In the genomic region with DNA sequence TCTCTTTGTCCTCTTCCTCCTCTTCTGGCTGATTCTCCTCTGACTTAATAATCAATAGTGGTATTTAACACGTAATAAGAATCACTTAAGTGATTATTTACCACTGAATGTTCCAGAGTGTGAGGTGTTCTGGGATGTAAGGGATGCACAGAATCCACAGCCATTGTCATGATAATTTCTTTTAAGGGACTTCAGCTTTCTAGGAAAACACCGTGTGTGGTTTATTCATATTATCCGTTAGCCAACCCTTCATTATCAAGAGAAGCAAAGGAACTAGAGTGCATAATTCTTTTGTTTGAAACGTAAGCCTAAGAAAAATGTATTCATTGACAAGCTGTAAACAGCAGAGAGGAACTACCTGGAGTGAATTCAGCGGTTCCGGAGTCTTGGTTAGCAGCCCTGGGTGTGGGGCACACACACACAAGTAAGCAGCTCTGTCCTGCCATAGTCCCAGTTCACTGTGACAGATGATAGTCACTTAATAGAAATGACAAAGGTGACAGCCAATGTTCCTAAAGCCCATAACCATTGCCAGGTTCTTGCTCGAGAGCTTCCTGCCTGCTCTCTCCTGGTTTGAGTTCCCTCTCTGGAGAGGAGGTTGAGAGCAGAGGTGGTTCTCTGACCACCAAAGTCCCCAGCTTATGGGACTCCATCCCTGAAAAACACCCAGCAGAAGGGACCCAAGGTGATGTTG, we compare ENCODE assay signal across 28 cellular contexts.
DNase-seq lines count a peak whose midpoint lies in the region; ATAC-seq, FAIRE-seq and TF ChIP-seq lines count a peak whose summit lies in the region.
"Had no signal": no experiment of that assay in that cellular context is flagged by ENCODE, and none has a peak within 500 bp of the region (broad histone marks: within the 10 kb centered on the region; RNA-seq: fewer than 3 reads in every experiment).

No MANE protein-coding gene starts in this region.

- H4K20me1 ChIP-seq in H1 (replicated peaks in 1 of 2; ENCODE audit: control insufficient read depth in 1 of 2, insufficient read depth in 2 of 2, low read length in 2 of 2), result peaks cover 0 to 6% of the 10 kb centered on the region in 2 experiments

- 0 out of 2 replicates have a peak overlapping the region, but pooled peaks have one; percentile 10 for H3K18ac ChIP-seq in H1 (ENCODE audit: extremely low read depth, low read length)

- H3K56ac ChIP-seq in H1 (replicated peaks; ENCODE audit: insufficient read length, low read depth, low read length), result no peak overlapping the region

- no peak for DNase-seq in activated naive CD4-positive, alpha-beta T cell treated with anti-CD3 and anti-CD28 coated beads, Interleukin-2, amount 10 ng/mL, durations not matched to agents 7 days and 5 days
- DNase-seq in activated naive CD4-positive, alpha-beta T cell treated with anti-CD3 and anti-CD28 coated beads, Interleukin-2, amount 50 U/mL, for 72 hours (ENCODE audit: low spot score in 2 of 2), result no peak
- DNase-seq in H1 (ENCODE audit: low read depth in 1 of 2, low spot score in 2 of 2) (no peak), ecto neural progenitor cell (ENCODE audit: low spot score) (no peak), SW 1271 (lab: John Stamatoyannopoulos, UW) (no peak)
- no peak for DNase-seq in stimulated activated CD4-positive, alpha-beta T cell treated with anti-CD3 and anti-CD28 coated beads, Interleukin-15, amount 100 ng/mL, for 24 hours
- DNase-seq: 8988T; ACHN; BE2C; CD8-positive, alpha-beta memory T cell; DMS153; GOT3; IMR-90; KG1; NCI-H1092; NCI-H1417 treated with DMSO at 0.1 percent for 48 hours; NCI-H1694 treated with DMSO at 0.1 percent for 48 hours; NCI-H2081; NCI-H2171 treated with DMSO at 0.1 percent for 48 hours; NCI-H524; NCI-H748 treated with DMSO at 0.1 percent for 48 hours; PC-3; SJCRH30 had no signal

- H2AFZ ChIP-seq in H1 (ENCODE audit: low read length), result no peak overlapping the region

- peak overlapping the region; percentile 7 for H3K4ac ChIP-seq in H1 (replicated peaks; ENCODE audit: insufficient read length, low read depth, low read length)

- no peak overlapping the region for H4K91ac ChIP-seq in H1 (replicated peaks; ENCODE audit: insufficient read length, low read length)

- 0 out of 2 replicates have a peak, but pooled peaks cover 3% of the 10 kb centered on the region for H3K79me1 ChIP-seq in H1 (ENCODE audit: low read depth, low read length)

- H3K27me3 Mint-ChIP-seq in activated naive CD4-positive, alpha-beta T cell treated with anti-CD3 and anti-CD28 coated beads, Interleukin-2, amount 10 ng/mL, durations not matched to agents 7 days and 5 days, result peaks cover 19% of the 10 kb centered on the region

- no peak for FAIRE-seq in H1 (lab: Jason Lieb, UNC)

- H3K79me2 ChIP-seq in H1 (ENCODE audit: control insufficient read depth in 1 of 2, insufficient read depth in 2 of 2, low read length in 2 of 2), result no peaks in the 10 kb centered on the region

- H2BK15ac ChIP-seq in H1 (ENCODE audit: low read length), result no peak overlapping the region

- H3K36me3 ChIP-seq in HUES64 (ENCODE audit: insufficient read depth, low read length), result no peaks in the 10 kb centered on the region
- peaks cover 0 to 4% (median 1%) of the 10 kb centered on the region in 4 experiments; a peak in 2 of 8 replicates for H3K36me3 ChIP-seq in H1 (ENCODE audit: control insufficient read depth in 2 of 4, insufficient read depth in 4 of 4, low read length in 3 of 4)
- H3K36me3 ChIP-seq: BE2C, SJCRH30 had no signal

- POLR2A ChIA-PET in H1 (lab: Charles Lee; ENCODE audit: partially characterized antibody), result interaction anchor here (0.7 kb wide), 1 partner anchor 23 kb away, joined by 3 read pairs; no protein-coding TSS in a partner anchor

- TF ChIP-seq EP300 in H1 (IDR thresholded peaks at IDR 0.05; ENCODE audit: borderline replicate concordance in 1 of 2, low read depth in 2 of 2, low read length in 2 of 2), result no peak

- H3K4me3 ChIP-seq in HUES64 (ENCODE audit: low read length) (0 out of 2 replicates have a peak overlapping the region, but pooled peaks have one; percentile 1), H1 (ENCODE audit: extremely low read depth in 1 of 4, insufficient read depth in 2 of 4, low read depth in 3 of 4, low read length in 4 of 4) (peak overlapping the region in 1 of 4 experiments; percentile 1; a peak in 1 of 8 replicates)
- H3K4me3 ChIP-seq: SJCRH30 had no signal

- H3K27me3 ChIP-seq in HUES64 (ENCODE audit: insufficient read depth, low read length), result no peaks in the 10 kb centered on the region
- no peaks in the 10 kb centered on the region for H3K27me3 ChIP-seq in H1 (replicated peaks in 1 of 4; ENCODE audit: control insufficient read depth in 3 of 4, extremely low read depth in 1 of 4, insufficient read depth in 3 of 4, low read length in 3 of 4)
- H3K27me3 ChIP-seq: BE2C, SJCRH30 had no signal

- H3K14ac ChIP-seq in H1 (ENCODE audit: insufficient read length), result no peak overlapping the region

- peak overlapping the region; percentile 24 to 63; a peak in 3 of 4 replicates for H3K4me2 ChIP-seq in H1 (ENCODE audit: insufficient read depth in 1 of 2, low read depth in 2 of 2, low read length in 2 of 2)

- no peaks in the 10 kb centered on the region; the same call in 1 of the 2 replicates for H3K23me2 ChIP-seq in H1 (ENCODE audit: low read depth, low read length)

- peak overlapping the region; percentile 5 for H2BK120ac ChIP-seq in H1 (replicated peaks; ENCODE audit: low read depth, low read length)

- no peak for ATAC-seq in activated naive CD4-positive, alpha-beta T cell treated with anti-CD3 and anti-CD28 coated beads, Interleukin-2, amount 50 U/mL, for 72 hours
- ATAC-seq in HG03139 (IDR thresholded peaks at IDR 0.05; ENCODE audit: unreplicated experiment), result no peak
- ATAC-seq: PC-3, Right ventricle myocardium inferior, SK-N-SH treated with all-trans-retinoic acid at 6 μM for 48 hours had no signal

- no peak for TF ChIP-seq POLR2A in H1 (IDR thresholded peaks at IDR 0.05; ENCODE audit: control extremely low read depth in 1 of 2, low read depth in 2 of 2, low read length in 2 of 2)

- no peak overlapping the region for H4K8ac ChIP-seq in H1 (ENCODE audit: extremely low read depth, insufficient read depth, low read length)

- TF ChIP-seq RAD21 in H1 (IDR thresholded peaks at IDR 0.05 in 1 of 2, conservative IDR thresholded peaks at IDR 0.05 in 1 of 2; ENCODE audit: low read depth in 2 of 2, low read length in 2 of 2), result no peak

- CTCF ChIA-PET in activated naive CD4-positive, alpha-beta T cell treated with anti-CD3 and anti-CD28 coated beads, Interleukin-2, amount 10 ng/mL, durations not matched to agents 7 days and 5 days (lab: Charles Lee), result interaction anchor here (2.1 kb wide), 1 partner anchor 13 kb away, joined by 5 read pairs; no protein-coding TSS in a partner anchor
- CTCF ChIA-PET in H1 (lab: Charles Lee; ENCODE audit: partially characterized antibody), result interaction anchor here (0.8 to 5.6 kb wide), 10 partner anchors 8 to 252 kb away, joined by 3 to 25 read pairs (median 4); no protein-coding TSS in a partner anchor

- H2BK20ac ChIP-seq in H1 (ENCODE audit: low read length), result no peak overlapping the region

- H4K5ac ChIP-seq in H1 (ENCODE audit: insufficient read length, low read depth, low read length), result no peak overlapping the region

- no peak overlapping the region; the same call in 1 of the 2 replicates for H2AK5ac ChIP-seq in H1 (ENCODE audit: low read depth, low read length)

- H3K9ac ChIP-seq in HUES64 (ENCODE audit: low read depth, low read length) (no peak overlapping the region), H1 (replicated peaks in 1 of 4; ENCODE audit: extremely low read depth in 1 of 4, low read depth in 3 of 4, low read length in 3 of 4) (no peak overlapping the region)

- H3K4me1 ChIP-seq in HUES64 (ENCODE audit: insufficient read depth, low read length), result peaks cover 58% of the 10 kb centered on the region
- peaks cover 16 to 51% (median 40%) of the 10 kb centered on the region in 4 experiments for H3K4me1 ChIP-seq in H1 (replicated peaks in 1 of 4; ENCODE audit: control insufficient read depth in 3 of 4, insufficient read depth in 4 of 4, low read length in 3 of 4)
- H3K4me1 ChIP-seq: BE2C had no signal

- WGBS in HUES64, result 18% methylated on average over 6 of the region's 7 CpGs
- 26% methylated on average over 7 of the region's 7 CpGs; no CpG with 5 or more reads in 1 of the 2 experiments for WGBS in H1 (ENCODE audit: extremely low coverage in 1 of 2, insufficient coverage in 1 of 2, insufficient read length in 1 of 2, insufficient replicate concordance in 2 of 2, low coverage in 1 of 2, low lambda C conversion rate in 2 of 2, missing lambda C conversion rate in 1 of 2), 2 experiments

- no peaks in the 10 kb centered on the region for H3K9me3 ChIP-seq in HUES64 (ENCODE audit: insufficient read depth, low read depth, low read length)
- no peaks in the 10 kb centered on the region for H3K9me3 ChIP-seq in H1 (ENCODE audit: insufficient read depth in 2 of 2, low read depth in 1 of 2, low read length in 1 of 2)
- H3K9me3 ChIP-seq: BE2C, SJCRH30 had no signal

- no peak for TF ChIP-seq CTCF in H1 (IDR thresholded peaks at IDR 0.05; ENCODE audit: control extremely low read depth in 1 of 3, insufficient read depth in 1 of 3, low read depth in 1 of 3, low read length in 3 of 3)

- H3K9me3 Mint-ChIP-seq in activated naive CD4-positive, alpha-beta T cell treated with anti-CD3 and anti-CD28 coated beads, Interleukin-2, amount 10 ng/mL, durations not matched to agents 7 days and 5 days, result no peaks in the 10 kb centered on the region
- no peaks in the 10 kb centered on the region for H3K9me3 Mint-ChIP-seq in activated naive CD4-positive, alpha-beta T cell treated with anti-CD3 and anti-CD28 coated beads, Interleukin-2, amount 50 U/mL, for 72 hours
- H3K9me3 Mint-ChIP-seq: CD14-positive monocyte; CD8-positive, alpha-beta memory T cell had no signal

- peak overlapping the region; percentile 13; the same call in 1 of the 2 replicates for H2BK12ac ChIP-seq in H1 (ENCODE audit: low read depth, low read length)

- H3K23ac ChIP-seq in H1 (ENCODE audit: insufficient read length), result no peak overlapping the region

- peak overlapping the region; percentile 46; the same call in 1 of the 2 replicates for H3K27ac ChIP-seq in HUES64 (ENCODE audit: low read depth, low read length)
- no peak overlapping the region; the same call in 1 of the 2 replicates for H3K27ac ChIP-seq in H1 (ENCODE audit: low read depth, low read length)
- H3K27ac ChIP-seq: SJCRH30 had no signal

- H2BK5ac ChIP-seq in H1 (ENCODE audit: low read depth, low read length), result peak overlapping the region; percentile 28; the same call in 1 of the 2 replicates

- no peaks in the 10 kb centered on the region for H3K36me3 Mint-ChIP-seq in activated naive CD4-positive, alpha-beta T cell treated with anti-CD3 and anti-CD28 coated beads, Interleukin-2, amount 10 ng/mL, durations not matched to agents 7 days and 5 days
- H3K36me3 Mint-ChIP-seq in activated naive CD4-positive, alpha-beta T cell treated with anti-CD3 and anti-CD28 coated beads, Interleukin-2, amount 50 U/mL, for 72 hours, result no peaks in the 10 kb centered on the region
- H3K36me3 Mint-ChIP-seq: CD14-positive monocyte; CD8-positive, alpha-beta memory T cell had no signal

- peak overlapping the region; percentile 15 for H3K27ac Mint-ChIP-seq in activated naive CD4-positive, alpha-beta T cell treated with anti-CD3 and anti-CD28 coated beads, Interleukin-2, amount 10 ng/mL, durations not matched to agents 7 days and 5 days
- H3K27ac Mint-ChIP-seq in activated naive CD4-positive, alpha-beta T cell treated with anti-CD3 and anti-CD28 coated beads, Interleukin-2, amount 50 U/mL, for 72 hours, result no peak overlapping the region

- H3K4me3 Mint-ChIP-seq in activated naive CD4-positive, alpha-beta T cell treated with anti-CD3 and anti-CD28 coated beads, Interleukin-2, amount 10 ng/mL, durations not matched to agents 7 days and 5 days, result no peak overlapping the region
- H3K4me3 Mint-ChIP-seq: CD8-positive, alpha-beta memory T cell had no signal

- H3K4me1 Mint-ChIP-seq in activated naive CD4-positive, alpha-beta T cell treated with anti-CD3 and anti-CD28 coated beads, Interleukin-2, amount 10 ng/mL, durations not matched to agents 7 days and 5 days, result no peaks in the 10 kb centered on the region
- H3K4me1 Mint-ChIP-seq: CD14-positive monocyte had no signal
